In genomic region chr2:159677654-159678053, GRCh38 we compare ENCODE assay signal across 9 cellular contexts. TPM values are rescaled to one million over a fixed set of nuclear protein-coding genes. Genes with fewer than 3 reads are reported as not detected.
DNase-seq lines count a peak whose midpoint lies in the region; ATAC-seq and TF ChIP-seq lines count a peak whose summit lies in the region.
"Had no signal": no experiment of that assay in that cellular context is flagged by ENCODE, and none has a peak within 500 bp of the region (broad histone marks: within the 10 kb centered on the region; RNA-seq: fewer than 3 reads in every experiment).

No MANE protein-coding gene starts in this region.

- 88% methylated on average over 1 of the region's 1 CpG for WGBS in right lobe of liver (ENCODE audit: insufficient coverage, low coverage, low lambda C conversion rate, missing lambda C conversion rate)
- WGBS in aorta, 2 donors = 92 to 98% methylated on average over 1 of the region's 1 CpG

- TF ChIP-seq POLR2A in right lobe of liver (IDR thresholded peaks at IDR 0.05) = no peak

- TF ChIP-seq CTCF in Caco-2 (IDR thresholded peaks at IDR 0.05; ENCODE audit: insufficient read depth in 1 of 2, low read depth in 1 of 2, low read length in 1 of 2, severe bottlenecking in 1 of 2, unreplicated experiment in 1 of 2) = peak; percentile 3 to 32
- peak; percentile 17; the same call in 1 of the 2 replicates for TF ChIP-seq CTCF in LNCaP clone FGC (IDR thresholded peaks at IDR 0.05; ENCODE audit: control insufficient read depth, extremely low read depth, insufficient read depth)
- peak in 3 of 4 donors; percentile 21 to 32 (median 24) for TF ChIP-seq CTCF in right lobe of liver (IDR thresholded peaks at IDR 0.05)

- no peaks in the 10 kb centered on the region for H3K4me1 ChIP-seq in Caco-2
- H3K4me1 ChIP-seq in right lobe of liver = no peaks in the 10 kb centered on the region
- H3K4me1 ChIP-seq in aorta (ENCODE audit: control insufficient read depth in 1 of 2, insufficient read depth in 2 of 2, low read length in 2 of 2) = no peaks in the 10 kb centered on the region

- H3K4me3 ChIP-seq in Caco-2 (ENCODE audit: low read depth, low read length) = no peak overlapping the region
- H3K4me3 ChIP-seq in LNCaP clone FGC (ENCODE audit: low read depth, low read length) = no peak overlapping the region
- no peak overlapping the region for H3K4me3 ChIP-seq in right lobe of liver
- H3K4me3 ChIP-seq in aorta (ENCODE audit: low read length in 2 of 2) = no peak overlapping the region

- POLR2A ChIA-PET in Caco-2 (lab: Charles Lee) = no interaction called here

- no TSS peak for BruUV-seq in Caco-2 (replicated peaks; lab: Mats Ljungman, UMichigan)

- intact Hi-C loops in Caco-2 (cut with micrococcal nuclease; ENCODE audit: unreplicated experiment) (loop anchor here (1.0 kb wide), 1 partner anchor 120 kb away; no protein-coding TSS in a partner anchor), right lobe of liver (cut with DNase I) (no loop called here), aorta (cut with DNase I) (no loop called here)

- H3K27ac ChIP-seq in right lobe of liver (no peak overlapping the region), aorta (ENCODE audit: low read depth in 1 of 2, low read length in 2 of 2) (no peak overlapping the region)

- ATAC-seq in right lobe of liver (no peak), GM21447 (IDR thresholded peaks at IDR 0.05; ENCODE audit: unreplicated experiment) (no peak), aorta (ENCODE audit: low FRiP score) (no peak), HG03280 (IDR thresholded peaks at IDR 0.05; ENCODE audit: unreplicated experiment) (no peak)
- ATAC-seq: naive thymus-derived CD8-positive, alpha-beta T cell had no signal

- H3K27me3 ChIP-seq in Caco-2 (replicated peaks; ENCODE audit: control insufficient read depth, insufficient read depth, low read length) (no peaks in the 10 kb centered on the region), right lobe of liver (no peaks in the 10 kb centered on the region), aorta (ENCODE audit: control insufficient read depth in 1 of 2, insufficient read depth in 2 of 2, low read length in 1 of 2) (no peaks in the 10 kb centered on the region)

- H3K27me3 Mint-ChIP-seq in Caco-2 (ENCODE audit: insufficient read depth, unreplicated experiment) = no peaks in the 10 kb centered on the region
- H3K27me3 Mint-ChIP-seq: naive thymus-derived CD8-positive, alpha-beta T cell had no signal

- H3K36me3 Mint-ChIP-seq in Caco-2 (ENCODE audit: insufficient read depth, unreplicated experiment) = no peaks in the 10 kb centered on the region

- no peaks in the 10 kb centered on the region for H3K4me1 Mint-ChIP-seq in Caco-2 (ENCODE audit: low read depth, unreplicated experiment)
- H3K4me1 Mint-ChIP-seq: naive thymus-derived CD8-positive, alpha-beta T cell had no signal

- no peak overlapping the region for H3K4me3 Mint-ChIP-seq in Caco-2 (ENCODE audit: unreplicated experiment)
- H3K4me3 Mint-ChIP-seq: naive thymus-derived CD8-positive, alpha-beta T cell had no signal

- H3K9me3 ChIP-seq in Caco-2 (no peaks in the 10 kb centered on the region), right lobe of liver (no peaks in the 10 kb centered on the region), aorta (ENCODE audit: control insufficient read depth, low read length) (no peaks in the 10 kb centered on the region)

- H3K9me3 Mint-ChIP-seq in Caco-2 (ENCODE audit: unreplicated experiment) = no peaks in the 10 kb centered on the region
- H3K9me3 Mint-ChIP-seq: naive thymus-derived CD8-positive, alpha-beta T cell had no signal

- H3K27ac Mint-ChIP-seq in Caco-2 (ENCODE audit: unreplicated experiment) = no peak overlapping the region
- H3K27ac Mint-ChIP-seq: naive thymus-derived CD8-positive, alpha-beta T cell had no signal

- no peaks in the 10 kb centered on the region for H3K36me3 ChIP-seq in Caco-2 (ENCODE audit: control insufficient read depth, insufficient read depth, low read length)
- H3K36me3 ChIP-seq in right lobe of liver = no peaks in the 10 kb centered on the region
- no peaks in the 10 kb centered on the region for H3K36me3 ChIP-seq in aorta (ENCODE audit: control insufficient read depth in 1 of 2, insufficient read depth in 2 of 2, low read length in 1 of 2)

- CTCF ChIA-PET in Caco-2 (lab: Charles Lee) = interaction anchor here (1.0 kb wide), 1 partner anchor 120 kb away, joined by 8 read pairs; no protein-coding TSS in a partner anchor

- DNase-seq in Caco-2 (no peak), LNCaP clone FGC (ENCODE audit: low read depth) (no peak), astrocyte of the hippocampus (ENCODE audit: low read depth, low spot score) (peak; percentile 7), right lobe of liver (no peak), aorta (no peak), ecto neural progenitor cell (ENCODE audit: low spot score) (no peak)
- DNase-seq: naive thymus-derived CD8-positive, alpha-beta T cell had no signal

RNA-seq across cellular contexts. Expression of gene MARCHF7, which starts 34.7 kb away (rescaled TPM):
- total RNA-seq in Caco-2 (2022) (82.6 and 90.7 TPM in 2 replicates), right lobe of liver (10 to 100 TPM; 20.1 to 41.2 (median 29.8) TPM), aorta (10 to 100 TPM; 81.3 to 88.1 TPM)
- 10 to 100 TPM; 30.3 to 47.4 TPM for polyA plus RNA-seq in aorta
